Comparison of ENCODE assay signal across 8 cellular contexts in the genomic region with DNA sequence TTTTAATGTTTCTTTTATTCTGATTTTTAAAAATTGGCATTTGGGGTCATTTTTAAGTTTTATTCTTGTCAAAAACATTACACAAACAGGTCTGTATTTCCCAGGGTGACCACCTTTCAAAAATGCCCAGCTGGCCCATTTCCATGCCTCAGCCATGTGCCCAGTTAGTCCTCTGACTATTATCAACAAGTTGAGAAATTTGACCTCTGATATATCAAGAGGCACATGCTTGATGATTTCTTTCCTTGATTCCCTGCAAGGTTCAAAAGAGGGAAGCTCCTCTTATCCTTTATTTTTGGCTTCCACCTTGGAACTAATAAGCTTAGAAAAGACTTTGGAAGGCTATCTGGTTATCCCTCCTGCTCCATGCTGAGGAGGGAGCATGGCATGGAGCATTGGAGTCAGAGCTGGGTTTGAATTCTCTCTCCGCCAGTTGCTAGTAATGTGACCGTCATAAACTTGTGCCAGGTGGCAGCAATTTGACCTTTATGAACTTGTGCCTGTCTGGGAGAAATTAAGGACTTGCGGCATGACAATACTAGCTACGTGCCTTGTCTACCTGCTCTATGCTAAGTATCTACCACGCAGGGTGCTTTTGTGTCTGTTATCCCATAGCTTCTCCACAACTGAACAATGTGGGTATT.
"Had no signal": no experiment of that assay in that cellular context is flagged by ENCODE, and none has a peak within 500 bp of the region (broad histone marks: within the 10 kb centered on the region; RNA-seq: fewer than 3 reads in every experiment).

No MANE protein-coding gene starts in this region.

- H3K9ac ChIP-seq: GM23248, KMS-11 had no signal

- H3K4me3 ChIP-seq: GM23248, HAP-1 had no signal

- H3K9me3 ChIP-seq: HAP-1 had no signal

- ATAC-seq: HCT116 had no signal

- H3K4me1 ChIP-seq: HAP-1 had no signal

- H3K36me3 ChIP-seq: HAP-1 had no signal

- H3K27ac ChIP-seq: GM23248, KMS-11 had no signal

- DNase-seq: GM23248, GOT3, H7, HFFc6, KBM-7 had no signal
